ENCODE assay signal across 13 cellular contexts in the genomic region with DNA sequence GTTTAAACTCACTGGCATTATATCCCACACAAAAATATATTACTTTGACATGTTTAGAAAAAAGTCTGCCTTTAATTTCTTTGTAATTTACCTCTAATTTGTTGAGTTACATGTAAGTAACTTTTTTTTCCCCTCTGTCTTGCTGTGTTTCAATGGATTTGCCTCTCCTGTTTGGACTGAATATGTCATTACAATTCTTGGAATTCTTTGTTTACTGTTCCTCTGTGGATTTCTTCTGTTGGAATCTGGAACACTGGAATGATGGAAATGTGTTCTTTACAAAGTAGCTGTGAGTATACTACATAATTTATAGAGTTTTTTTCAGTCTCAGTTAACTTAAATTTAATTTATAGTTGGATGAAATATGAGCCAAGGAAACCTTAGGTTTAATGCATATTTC. TPM values are rescaled to one million over a fixed set of nuclear protein-coding genes. Genes with fewer than 3 reads are reported as not detected.
DNase-seq lines count a peak whose midpoint lies in the region; ATAC-seq, FAIRE-seq and TF ChIP-seq lines count a peak whose summit lies in the region.
"Had no signal": no experiment of that assay in that cellular context is flagged by ENCODE, and none has a peak within 500 bp of the region (broad histone marks: within the 10 kb centered on the region; RNA-seq: fewer than 3 reads in every experiment).

No MANE protein-coding gene starts in this region.

- H3K4me3 ChIP-seq in fibroblast of pulmonary artery (replicated peaks; ENCODE audit: low read depth, low read length) (no peak overlapping the region), pancreas (no peak overlapping the region)
- H3K4me3 ChIP-seq: GM12878 had no signal

- H3K27ac Mint-ChIP-seq in CD14-positive monocyte = peak overlapping the region in 1 of 7 donors; percentile 70
- H3K27ac Mint-ChIP-seq: stimulated activated naive B cell treated with anti-CD40 and anti-IgM and Interleukin-4, amounts not matched to agents 10 μg/mL and 1 μg/mL and 100 μg/mL, for 72 hours had no signal

- DNase-seq in ELR (ENCODE audit: low read depth) = peak; percentile 7
- DNase-seq in SK-MEL-5 (ENCODE audit: low read depth, low spot score) = peak; percentile 21
- peak; percentile 41 for DNase-seq in fibroblast of pulmonary artery (ENCODE audit: low read depth)
- no peak for DNase-seq in pancreas
- DNase-seq in CD14-positive monocyte (ENCODE audit: low spot score) = no peak
- DNase-seq: naive thymus-derived CD8-positive, alpha-beta T cell; NCI-H446 treated with DMSO at 0.1 percent for 48 hours; stimulated activated naive B cell treated with anti-CD40 and anti-IgM and Interleukin-4, amounts not matched to agents 10 μg/mL and 1 μg/mL and 100 μg/mL, for 72 hours had no signal

- peaks cover 32 to 46% of the 10 kb centered on the region in 2 donors for H3K36me3 Mint-ChIP-seq in CD14-positive monocyte

- H3K4me1 Mint-ChIP-seq in CD14-positive monocyte = peaks cover 20% of the 10 kb centered on the region

- in situ Hi-C loops in SK-MEL-5 (cut with HindIII; ENCODE audit: low pct_unique_long_range_greater_than_20kb, low sequenced_read_pairs) = no loop called here

- TF ChIP-seq CTCF in fibroblast of pulmonary artery (IDR thresholded peaks at IDR 0.05; ENCODE audit: low read length, missing control alignments) (no peak), pancreas (IDR thresholded peaks at IDR 0.05) (no peak), CD14-positive monocyte (IDR thresholded peaks at IDR 0.05) (no peak)

- H3K27me3 ChIP-seq in pancreas = no peaks in the 10 kb centered on the region
- H3K27me3 ChIP-seq: ascending aorta had no signal

- H3K9me3 Mint-ChIP-seq in CD14-positive monocyte = peaks cover 0 to 2% (median 0%) of the 10 kb centered on the region in 7 donors
- H3K9me3 Mint-ChIP-seq: naive thymus-derived CD8-positive, alpha-beta T cell had no signal

- H3K27me3 Mint-ChIP-seq in CD14-positive monocyte (ENCODE audit: low read depth in 3 of 3) = peaks cover 0 to 2% (median 0%) of the 10 kb centered on the region in 3 donors
- H3K27me3 Mint-ChIP-seq: naive thymus-derived CD8-positive, alpha-beta T cell; stimulated activated naive B cell treated with anti-CD40 and anti-IgM and Interleukin-4, amounts not matched to agents 10 μg/mL and 1 μg/mL and 100 μg/mL, for 72 hours had no signal

- H3K27ac ChIP-seq in pancreas = no peak overlapping the region
- H3K27ac ChIP-seq: RWPE1 had no signal

- FAIRE-seq in pancreas (lab: Jason Lieb, UNC) = peak; percentile 76

- peaks cover 6 to 16% (median 15%) of the 10 kb centered on the region in 3 donors for H3K4me1 ChIP-seq in pancreas

- no peaks in the 10 kb centered on the region for H3K9me3 ChIP-seq in pancreas
- H3K9me3 ChIP-seq: ascending aorta had no signal

- ATAC-seq in pancreas = peak in 3 of 4 donors; percentile 34 to 68 (median 53)
- no peak for ATAC-seq in HG03025 (IDR thresholded peaks at IDR 0.05; ENCODE audit: low FRiP score, unreplicated experiment)
- no peak for ATAC-seq in GM18498 (IDR thresholded peaks at IDR 0.05; ENCODE audit: unreplicated experiment)
- ATAC-seq: GM12878; naive thymus-derived CD8-positive, alpha-beta T cell; stimulated activated naive B cell treated with anti-CD40 and anti-IgM and Interleukin-4, amounts not matched to agents 10 μg/mL and 1 μg/mL and 100 μg/mL, for 72 hours had no signal

- intact Hi-C loops in pancreas (cut with DNase I) (no loop called here), CD14-positive monocyte (cut with micrococcal nuclease) (no loop called here)

- H3K36me3 ChIP-seq in pancreas = peaks cover 0 to 7% (median 0%) of the 10 kb centered on the region in 3 donors

- H3K4me3 Mint-ChIP-seq in CD14-positive monocyte = no peak overlapping the region
- H3K4me3 Mint-ChIP-seq: stimulated activated naive B cell treated with anti-CD40 and anti-IgM and Interleukin-4, amounts not matched to agents 10 μg/mL and 1 μg/mL and 100 μg/mL, for 72 hours had no signal

RNA-seq across cellular contexts. Expression of gene SEPTIN7, which starts 30.4 kb away (rescaled TPM):
- 498 and 531 TPM in 2 replicates for total RNA-seq in SK-MEL-5 (2014; rRNA removed; shearing (Covaris generic))
- 253 and 297 TPM in 2 replicates for polyA plus RNA-seq in SK-MEL-5 (2015; cell fraction: cytosol; rRNA removed)
- polyA plus RNA-seq in SK-MEL-5 (2015; cell fraction: nucleus; rRNA removed) = 148 and 219 TPM in 2 replicates
- total RNA-seq in pancreas = 10 to 100 TPM; 27.6 to 75.9 (median 37.7) TPM
- 10 to 100 TPM; 35.7 to 73.5 TPM for polyA plus RNA-seq in pancreas
- polyA plus RNA-seq in CD14-positive monocyte = 100 to 1,000 TPM; 224 to 322 TPM

Comparison
In these comparisons a context has a peak if more than half of its experiments do, and no peak if none do; other contexts are left out.
1. DNase-seq: peak in ELR (single experiment), SK-MEL-5 (single experiment) and fibroblast of pulmonary artery (single experiment); none in pancreas (0 of 6) and CD14-positive monocyte (single experiment).
2. ATAC-seq: peak in pancreas (3 of 4); none in HG03025 (single experiment) and GM18498 (single experiment).